In the genomic region with DNA sequence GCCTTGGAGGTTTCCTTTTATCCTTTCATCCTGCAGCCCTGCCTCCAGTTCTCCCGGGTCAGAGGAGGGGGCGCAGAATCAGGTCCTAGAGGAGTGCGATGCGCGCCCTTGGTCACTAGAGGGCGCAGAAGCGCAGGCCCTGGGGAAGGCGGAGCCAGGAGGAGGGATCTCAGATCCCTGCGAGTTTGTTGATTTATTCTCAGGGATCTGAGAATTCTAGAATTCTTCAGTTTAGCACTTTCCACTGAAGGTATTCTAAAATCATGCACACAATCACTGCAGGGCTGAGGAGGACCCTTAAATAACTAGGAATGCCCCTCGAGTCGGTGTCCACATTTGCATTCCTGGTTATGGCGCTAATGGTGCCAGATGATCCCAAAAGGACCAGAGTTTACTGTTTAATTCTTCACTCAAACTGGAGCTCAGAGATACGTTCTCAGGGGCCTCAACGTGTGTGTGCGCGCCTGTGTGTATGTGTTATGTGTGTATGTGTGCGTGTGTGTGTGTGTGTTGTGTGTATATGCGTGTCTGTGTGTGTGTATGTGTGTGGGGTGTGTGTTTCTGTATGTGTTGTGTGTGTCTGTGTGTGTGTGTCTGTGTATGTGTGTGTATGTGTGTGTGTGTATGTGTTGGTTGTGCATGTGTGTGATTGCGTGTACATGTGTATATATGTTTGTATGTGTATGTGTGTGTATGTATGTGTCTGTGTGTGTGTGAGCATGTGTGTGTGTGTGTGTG, we compare ENCODE assay signal across 8 cellular contexts. TPM values are rescaled to one million over a fixed set of nuclear protein-coding genes. Genes with fewer than 3 reads are reported as not detected.
A peak's percentile ranks its signal among the peaks of the same experiment; 100 is the strongest.
DNase-seq lines count a peak whose midpoint lies in the region; ATAC-seq and TF ChIP-seq lines count a peak whose summit lies in the region.

No MANE protein-coding gene starts in this region.

- ATAC-seq in GM19463 (IDR thresholded peaks at IDR 0.05; ENCODE audit: unreplicated experiment), result peak; percentile 94
- ATAC-seq in HG03571 (IDR thresholded peaks at IDR 0.05; ENCODE audit: unreplicated experiment), result peak; percentile 73
- peak; percentile 74 for ATAC-seq in gastroesophageal sphincter
- ATAC-seq in upper lobe of left lung (ENCODE audit: low FRiP score in 2 of 2), result peak; percentile 91 to 97

- H3K4me3 ChIP-seq in gastroesophageal sphincter (peak overlapping the region in 1 of 2 donors; percentile 20), parathyroid adenoma (ENCODE audit: low read depth, low read length) (no peak overlapping the region), upper lobe of left lung (peak overlapping the region in 2 of 4 donors; percentile 18 to 25)

- DNase-seq in Caki2 (ENCODE audit: low read depth) (peak; percentile 55), RKO (ENCODE audit: low spot score) (peak; percentile 56), upper lobe of left lung (peak; percentile 69 to 83)
- peak; percentile 49 for DNase-seq in activated effector memory CD4-positive, alpha-beta T cell treated with Interleukin-2 at 50 U/mL for 16 hours

- WGBS in gastroesophageal sphincter (ENCODE audit: low coverage in 1 of 2), 2 donors, result 16 to 48% methylated on average over 3 to 5 of the region's 19 CpGs
- WGBS in upper lobe of left lung, 2 donors, result 35 to 53% methylated on average over 11 to 19 of the region's 19 CpGs

- no peak for TF ChIP-seq POLR2A in gastroesophageal sphincter (IDR thresholded peaks at IDR 0.05)
- TF ChIP-seq POLR2A in upper lobe of left lung (IDR thresholded peaks at IDR 0.05), result no peak

- H3K27ac ChIP-seq in gastroesophageal sphincter, result no peak overlapping the region
- no peak overlapping the region for H3K27ac ChIP-seq in parathyroid adenoma
- H3K27ac ChIP-seq in upper lobe of left lung, result no peak overlapping the region

- no peak for TF ChIP-seq EP300 in gastroesophageal sphincter (IDR thresholded peaks at IDR 0.05)
- TF ChIP-seq EP300 in upper lobe of left lung (IDR thresholded peaks at IDR 0.05), result no peak

- H3K36me3 ChIP-seq in gastroesophageal sphincter, result no peaks in the 10 kb centered on the region
- no peaks in the 10 kb centered on the region for H3K36me3 ChIP-seq in parathyroid adenoma (ENCODE audit: control insufficient read depth, insufficient read depth, low read length)
- H3K36me3 ChIP-seq in upper lobe of left lung, result no peaks in the 10 kb centered on the region

- in situ Hi-C loops in Caki2 (cut with HindIII; ENCODE audit: low pct_unique_long_range_greater_than_20kb, low sequenced_read_pairs), result no loop called here

- peaks cover 0 to 8% (median 0%) of the 10 kb centered on the region in 3 donors for H3K4me1 ChIP-seq in gastroesophageal sphincter
- no peaks in the 10 kb centered on the region for H3K4me1 ChIP-seq in parathyroid adenoma
- H3K4me1 ChIP-seq in upper lobe of left lung, result peaks cover 5 to 7% (median 5%) of the 10 kb centered on the region in 4 donors

- no peaks in the 10 kb centered on the region for H3K79me2 ChIP-seq in parathyroid adenoma

- H3K9ac ChIP-seq in parathyroid adenoma, result no peak overlapping the region

- TF ChIP-seq CTCF in gastroesophageal sphincter (IDR thresholded peaks at IDR 0.05) (peak; percentile 61 to 94 (median 83)), parathyroid adenoma (IDR thresholded peaks at IDR 0.05) (peak; percentile 88), upper lobe of left lung (IDR thresholded peaks at IDR 0.05) (peak; percentile 70 to 94 (median 76))

- peak overlapping the region; percentile 12 for H2AFZ ChIP-seq in parathyroid adenoma

- no peaks in the 10 kb centered on the region for H3K9me3 ChIP-seq in gastroesophageal sphincter
- H3K9me3 ChIP-seq in parathyroid adenoma (ENCODE audit: control insufficient read depth, low read length), result no peaks in the 10 kb centered on the region
- H3K9me3 ChIP-seq in upper lobe of left lung, result no peaks in the 10 kb centered on the region

- H3K27me3 ChIP-seq in gastroesophageal sphincter (peaks cover 7% of the 10 kb centered on the region), parathyroid adenoma (ENCODE audit: control insufficient read depth, insufficient read depth, low read length) (no peaks in the 10 kb centered on the region), upper lobe of left lung (no peaks in the 10 kb centered on the region)

- no peak overlapping the region for H3K4me2 ChIP-seq in parathyroid adenoma (ENCODE audit: low read length)

RNA-seq across cellular contexts. Expression of a gene that starts 6.9 kb away (rescaled TPM):
- 48.0 and 63.7 TPM in 2 replicates for total RNA-seq in Caki2 (2014; rRNA removed; shearing (Covaris generic); ENCODE audit: low replicate concordance)
- total RNA-seq in gastroesophageal sphincter, result 10 to 100 TPM; 54.9 to 97.1 (median 72.2) TPM
- 10 to 100 TPM; 40.5 to 67.1 (median 46.4) TPM for total RNA-seq in upper lobe of left lung
